In genomic region chr16:1929105-1929504, GRCh38 we compare ENCODE assay signal across 8 cellular contexts. TPM values are rescaled to one million over a fixed set of nuclear protein-coding genes. Genes with fewer than 3 reads are reported as not detected.
A peak's percentile ranks its signal among the peaks of the same experiment; 100 is the strongest.
DNase-seq lines count a peak whose midpoint lies in the region; TF ChIP-seq lines count a peak whose summit lies in the region.

No MANE protein-coding gene starts in this region.

- H3K36me3 Mint-ChIP-seq in HFFc6 (ENCODE audit: low read depth), result no peaks in the 10 kb centered on the region
- H3K36me3 Mint-ChIP-seq in nephron progenitor cell (ENCODE audit: low read depth), result no peaks in the 10 kb centered on the region

- H3K27me3 Mint-ChIP-seq in HFFc6 (ENCODE audit: insufficient read depth) (peaks cover 19% of the 10 kb centered on the region), nephron progenitor cell (ENCODE audit: low read depth, poor library complexity) (peaks cover 14% of the 10 kb centered on the region)

- DNase-seq in D341Med (ENCODE audit: low spot score), result peak; percentile 64
- no peak for DNase-seq in HFFc6
- peak; percentile 43 for DNase-seq in RPMI8226
- no peak for DNase-seq in epithelial cell of esophagus (ENCODE audit: low read depth)
- no peak for DNase-seq in nephron progenitor cell
- no peak for DNase-seq in activated effector memory CD4-positive, alpha-beta T cell treated with anti-CD3 and anti-CD28 coated beads, Interleukin-2, amount 50 U/mL, for 16 hours
- no peak for DNase-seq in activated effector memory CD4-positive, alpha-beta T cell treated with Interleukin-2 at 50 U/mL for 16 hours
- no peak for DNase-seq in activated CD4-positive, CD25-positive, alpha-beta regulatory T cell (lab: John Stamatoyannopoulos, UW)

- H3K4me1 Mint-ChIP-seq in HFFc6 (ENCODE audit: low read depth) (0 out of 2 replicates have a peak, but pooled peaks cover 5% of the 10 kb centered on the region), nephron progenitor cell (peaks cover 32% of the 10 kb centered on the region)

- H3K9me3 Mint-ChIP-seq in HFFc6, result no peaks in the 10 kb centered on the region
- H3K9me3 Mint-ChIP-seq in nephron progenitor cell, result no peaks in the 10 kb centered on the region

- peak overlapping the region; percentile 38 for H3K4me3 ChIP-seq in epithelial cell of esophagus (ENCODE audit: low read length)

- TF ChIP-seq CTCF in HFFc6 (IDR thresholded peaks at IDR 0.05) (no peak), epithelial cell of esophagus (IDR thresholded peaks at IDR 0.05; ENCODE audit: insufficient read depth, low read depth, low read length, missing control alignments) (no peak), nephron progenitor cell (IDR thresholded peaks at IDR 0.05) (no peak)

- H3K27ac Mint-ChIP-seq in HFFc6, result 0 out of 2 replicates have a peak overlapping the region, but pooled peaks have one; percentile 29
- no peak overlapping the region for H3K27ac Mint-ChIP-seq in nephron progenitor cell

- H3K4me3 Mint-ChIP-seq in HFFc6, result peak overlapping the region; percentile 83
- H3K4me3 Mint-ChIP-seq in nephron progenitor cell, result peak overlapping the region; percentile 73

RNA-seq across cellular contexts. Expression of gene HS3ST6, which starts 10.9 kb away (rescaled TPM):
- not detected for total RNA-seq in HFFc6 (2021; fragmentation: NEBNext Ultra II Directional; extraction: Animal tissue kit (Norgen Biotek cat#: 25700))

RNA-seq across cellular contexts. Expression of gene MSRB1, which starts 13.9 kb away (rescaled TPM):
- total RNA-seq in HFFc6 (2021; fragmentation: NEBNext Ultra II Directional; extraction: Animal tissue kit (Norgen Biotek cat#: 25700)), result 10 to 100 TPM; 21.0 to 27.4 (median 22.7) TPM

RNA-seq across cellular contexts. Expression of gene RPL3L, which starts 25.4 kb away (rescaled TPM):
- not detected for total RNA-seq in HFFc6 (2021; fragmentation: NEBNext Ultra II Directional; extraction: Animal tissue kit (Norgen Biotek cat#: 25700))

RNA-seq across cellular contexts. Expression of gene NDUFB10, which starts 30.2 kb away (rescaled TPM):
- total RNA-seq in HFFc6 (2021; fragmentation: NEBNext Ultra II Directional; extraction: Animal tissue kit (Norgen Biotek cat#: 25700)), result 100 to 1,000 TPM; 146 to 190 (median 173) TPM

RNA-seq across cellular contexts. Expression of gene RPS2, which starts 35.5 kb away (rescaled TPM):
- total RNA-seq in HFFc6 (2021; fragmentation: NEBNext Ultra II Directional; extraction: Animal tissue kit (Norgen Biotek cat#: 25700)), result 1,000 to 10,000 TPM; 2,281 to 2,831 (median 2,477) TPM

Comparison
In these comparisons a context has a peak if more than half of its experiments do, and no peak if none do; other contexts are left out.
1. DNase-seq: peak in D341Med (single experiment) and RPMI8226 (single experiment); none in HFFc6 (single experiment), epithelial cell of esophagus (single experiment), nephron progenitor cell (single experiment), activated effector memory CD4-positive, alpha-beta T cell treated with anti-CD3 and anti-CD28 coated beads, Interleukin-2, amount 50 U/mL, for 16 hours (single experiment), activated effector memory CD4-positive, alpha-beta T cell treated with Interleukin-2 at 50 U/mL for 16 hours (single experiment) and activated CD4-positive, CD25-positive, alpha-beta regulatory T cell (0 of 4).